In genomic region chr6:90000864-90001731, GRCh38 we compare ENCODE assay signal across 14 cellular contexts.
DNase-seq lines count a peak whose midpoint lies in the region; ATAC-seq, FAIRE-seq and TF ChIP-seq lines count a peak whose summit lies in the region.
"Had no signal": no experiment of that assay in that cellular context is flagged by ENCODE, and none has a peak within 500 bp of the region (broad histone marks: within the 10 kb centered on the region; RNA-seq: fewer than 3 reads in every experiment).

No MANE protein-coding gene starts in this region.

- peaks cover 12% of the 10 kb centered on the region for H3K4me1 Mint-ChIP-seq in activated CD4-positive, alpha-beta T cell treated with anti-CD3 and anti-CD28 coated beads, Interleukin-2, amount 10 ng/mL, durations not matched to agents 24 days and 14 days
- peaks cover 15% of the 10 kb centered on the region for H3K4me1 Mint-ChIP-seq in astrocyte (ENCODE audit: low read depth, unreplicated experiment)

- H3K27ac Mint-ChIP-seq in activated CD4-positive, alpha-beta T cell treated with anti-CD3 and anti-CD28 coated beads, Interleukin-2, amount 10 ng/mL, durations not matched to agents 24 days and 14 days: no peak overlapping the region
- no peak overlapping the region for H3K27ac Mint-ChIP-seq in astrocyte (ENCODE audit: unreplicated experiment)
- H3K27ac Mint-ChIP-seq: B cell; IgD-negative memory B cell; T-helper 1 cell treated with Interleukin-12 subunit alpha and Interleukin-12 subunit beta and Interleukin-4 antibody, amounts not matched to agents 30 μg/mL and 1 μg/mL, for 36 hours had no signal

- no peaks in the 10 kb centered on the region for H3K79me2 ChIP-seq in astrocyte (ENCODE audit: insufficient read depth, low read length)

- no peak overlapping the region for H3K9ac ChIP-seq in astrocyte (ENCODE audit: low read length)

- DNase-seq in activated CD4-positive, alpha-beta T cell treated with anti-CD3 and anti-CD28 coated beads, Interleukin-2, amount 50 U/mL, for 48 hours: peak; percentile 35 to 58
- no peak for DNase-seq in activated CD4-positive, alpha-beta T cell treated with anti-CD3 and anti-CD28 coated beads, Interleukin-2, amount 10 ng/mL, durations not matched to agents 24 days and 14 days
- peak; percentile 91 for DNase-seq in NCI-H2171 (lab: John Stamatoyannopoulos, UW)
- DNase-seq in astrocyte (ENCODE audit: low read depth): peak; percentile 37
- DNase-seq in stimulated activated CD4-positive, alpha-beta T cell treated with anti-CD3 and anti-CD28 coated beads, TNF-alpha, amount 100 ng/mL, for 48 hours (ENCODE audit: low read depth in 3 of 3): peak; percentile 39 to 53 (median 46)
- no peak for DNase-seq in NCI-H146 treated with DMSO at 0.1 percent for 48 hours (lab: John Stamatoyannopoulos, UW; ENCODE audit: unreplicated experiment)
- DNase-seq in right atrium auricular region (ENCODE audit: low spot score): no peak
- DNase-seq: activated naive CD8-positive, alpha-beta T cell treated with anti-CD3 and anti-CD28 coated beads, Interleukin-2, amount 10 ng/mL, durations not matched to agents 7 days and 5 days; kidney had no signal

- H3K4me2 ChIP-seq in astrocyte (ENCODE audit: low read length): no peak overlapping the region

- peaks cover 31% of the 10 kb centered on the region for H3K36me3 Mint-ChIP-seq in activated CD4-positive, alpha-beta T cell treated with anti-CD3 and anti-CD28 coated beads, Interleukin-2, amount 10 ng/mL, durations not matched to agents 24 days and 14 days (ENCODE audit: low read depth)
- peaks cover 4% of the 10 kb centered on the region for H3K36me3 Mint-ChIP-seq in astrocyte (ENCODE audit: low read depth, unreplicated experiment)

- no peaks in the 10 kb centered on the region for H3K27me3 ChIP-seq in astrocyte (ENCODE audit: insufficient read depth, low read length)
- no peaks in the 10 kb centered on the region for H3K27me3 ChIP-seq in right atrium auricular region

- ATAC-seq in HG03439 (IDR thresholded peaks at IDR 0.05; ENCODE audit: unreplicated experiment): no peak

- H3K9me3 ChIP-seq in astrocyte (ENCODE audit: insufficient read depth, low read depth, low read length) (no peaks in the 10 kb centered on the region), right atrium auricular region (no peaks in the 10 kb centered on the region)

- H3K27me3 Mint-ChIP-seq in activated CD4-positive, alpha-beta T cell treated with anti-CD3 and anti-CD28 coated beads, Interleukin-2, amount 10 ng/mL, durations not matched to agents 24 days and 14 days: no peaks in the 10 kb centered on the region
- H3K27me3 Mint-ChIP-seq in astrocyte (ENCODE audit: low read depth, unreplicated experiment): no peaks in the 10 kb centered on the region
- H3K27me3 Mint-ChIP-seq: activated naive CD8-positive, alpha-beta T cell treated with anti-CD3 and anti-CD28 coated beads, Interleukin-2, amount 10 ng/mL, durations not matched to agents 7 days and 5 days; B cell; IgD-negative memory B cell had no signal

- no peak for FAIRE-seq in astrocyte (lab: Jason Lieb, UNC)
- FAIRE-seq: kidney had no signal

- H3K4me1 ChIP-seq in astrocyte (ENCODE audit: insufficient read depth, low read length) (peaks cover 16% of the 10 kb centered on the region), right atrium auricular region (peaks cover 0 to 30% of the 10 kb centered on the region in 2 donors)

- no peak overlapping the region for H2AFZ ChIP-seq in astrocyte (ENCODE audit: low read depth, low read length)

- H3K9me3 Mint-ChIP-seq in activated CD4-positive, alpha-beta T cell treated with anti-CD3 and anti-CD28 coated beads, Interleukin-2, amount 10 ng/mL, durations not matched to agents 24 days and 14 days: peaks cover 13% of the 10 kb centered on the region
- no peaks in the 10 kb centered on the region for H3K9me3 Mint-ChIP-seq in astrocyte (ENCODE audit: unreplicated experiment)
- H3K9me3 Mint-ChIP-seq: activated naive CD8-positive, alpha-beta T cell treated with anti-CD3 and anti-CD28 coated beads, Interleukin-2, amount 10 ng/mL, durations not matched to agents 7 days and 5 days; IgD-negative memory B cell; nephron; T-helper 1 cell treated with Interleukin-12 subunit alpha and Interleukin-12 subunit beta and Interleukin-4 antibody, amounts not matched to agents 30 μg/mL and 1 μg/mL, for 36 hours had no signal

- no peak overlapping the region for H3K4me3 ChIP-seq in astrocyte (ENCODE audit: insufficient read depth, low read depth, low read length)
- H3K4me3 ChIP-seq in right atrium auricular region: no peak overlapping the region

- H3K27ac ChIP-seq in astrocyte (ENCODE audit: low read depth, low read length): no peak overlapping the region
- peak overlapping the region in 1 of 2 donors; percentile 48 for H3K27ac ChIP-seq in right atrium auricular region

- TF ChIP-seq CTCF in astrocyte (IDR thresholded peaks at IDR 0.05; ENCODE audit: insufficient read depth, low read depth, low read length): no peak
- TF ChIP-seq CTCF in right atrium auricular region (IDR thresholded peaks at IDR 0.05): no peak

- no peak overlapping the region for H3K4me3 Mint-ChIP-seq in activated CD4-positive, alpha-beta T cell treated with anti-CD3 and anti-CD28 coated beads, Interleukin-2, amount 10 ng/mL, durations not matched to agents 24 days and 14 days
- H3K4me3 Mint-ChIP-seq in astrocyte (ENCODE audit: unreplicated experiment): no peak overlapping the region
- H3K4me3 Mint-ChIP-seq: activated naive CD8-positive, alpha-beta T cell treated with anti-CD3 and anti-CD28 coated beads, Interleukin-2, amount 10 ng/mL, durations not matched to agents 7 days and 5 days; B cell; IgD-negative memory B cell; nephron; T-helper 1 cell treated with Interleukin-12 subunit alpha and Interleukin-12 subunit beta and Interleukin-4 antibody, amounts not matched to agents 30 μg/mL and 1 μg/mL, for 36 hours had no signal

- no peaks in the 10 kb centered on the region for H4K20me1 ChIP-seq in astrocyte (ENCODE audit: insufficient read depth, low read length)

- H3K36me3 ChIP-seq in astrocyte (ENCODE audit: insufficient read depth, low read length) (no peaks in the 10 kb centered on the region), right atrium auricular region (no peaks in the 10 kb centered on the region)

- intact Hi-C loops in activated CD4-positive, alpha-beta T cell treated with anti-CD3 and anti-CD28 coated beads, Interleukin-2, amount 10 ng/mL, durations not matched to agents 24 days and 14 days (cut with micrococcal nuclease): loop anchor here (2.0 kb wide), 2 partner anchors 14 to 22 kb away; no protein-coding TSS in a partner anchor

Comparison
In these comparisons a context has a peak if more than half of its experiments do, and no peak if none do; other contexts are left out.
1. DNase-seq: peak in activated CD4-positive, alpha-beta T cell treated with anti-CD3 and anti-CD28 coated beads, Interleukin-2, amount 50 U/mL, for 48 hours (2 of 2), NCI-H2171 (single experiment), astrocyte (single experiment) and stimulated activated CD4-positive, alpha-beta T cell treated with anti-CD3 and anti-CD28 coated beads, TNF-alpha, amount 100 ng/mL, for 48 hours (3 of 3); none in activated CD4-positive, alpha-beta T cell treated with anti-CD3 and anti-CD28 coated beads, Interleukin-2, amount 10 ng/mL, durations not matched to agents 24 days and 14 days (single experiment), NCI-H146 treated with DMSO at 0.1 percent for 48 hours (single experiment) and right atrium auricular region (single experiment).